ENCODE assay signal across 32 cellular contexts in the genomic region with DNA sequence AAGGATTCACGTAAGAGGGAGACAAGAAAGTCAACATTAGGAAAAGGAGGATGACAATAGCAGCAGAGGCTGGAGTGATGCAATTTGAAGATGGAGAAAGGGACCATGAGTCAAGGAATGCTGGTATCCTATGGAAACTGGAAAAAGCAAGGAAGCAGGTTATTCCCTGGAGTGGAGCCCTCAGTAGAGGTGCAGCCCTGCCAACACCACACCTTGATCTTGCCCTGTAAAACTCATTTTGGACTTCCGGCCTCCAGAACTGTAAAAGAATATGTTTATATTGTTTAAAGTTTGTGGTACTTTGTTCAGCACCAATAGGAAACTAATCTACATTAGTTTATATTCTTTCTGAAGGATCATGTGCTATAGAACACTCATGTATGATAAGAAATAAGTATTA. TPM values are rescaled to one million over a fixed set of nuclear protein-coding genes. Genes with fewer than 3 reads are reported as not detected.
"Had no signal": no experiment of that assay in that cellular context is flagged by ENCODE, and none has a peak within 500 bp of the region (broad histone marks: within the 10 kb centered on the region; RNA-seq: fewer than 3 reads in every experiment).

No MANE protein-coding gene starts in this region.

- H3K27ac ChIP-seq: ascending aorta, VCaP had no signal

- H3K4me1 ChIP-seq: ascending aorta had no signal

- H3K36me3 ChIP-seq: ascending aorta had no signal

- DNase-seq: activated B cell treated with CpG ODN at 0.5 μM for 24 hours; activated CD4-positive, alpha-beta memory T cell treated with anti-CD3 and anti-CD28 coated beads for 36 hours; activated CD4-positive, alpha-beta T cell treated with anti-CD3 and anti-CD28 coated beads for 4 hours; activated CD4-positive, alpha-beta T cell treated with anti-CD3 and anti-CD28 coated beads, Interleukin-2, amount 10 ng/mL, durations not matched to agents 24 days and 14 days; activated CD4-positive, alpha-beta T cell treated with anti-CD3 and anti-CD28 coated beads, Interleukin-2, amount 50 U/mL, for 1 hour; activated CD4-positive, alpha-beta T cell treated with anti-CD3 and anti-CD28 coated beads, Interleukin-2, amount 50 U/mL, for 4 hours; activated CD4-positive, CD25-positive, alpha-beta regulatory T cell treated with anti-CD3 and anti-CD28 coated beads, Interleukin-2, amount 50 U/mL, for 72 hours; activated CD8-positive, alpha-beta memory T cell treated with anti-CD3 and anti-CD28 coated beads for 24 hours; activated CD8-positive, alpha-beta memory T cell treated with anti-CD3 and anti-CD28 coated beads, Interleukin-2, amount 10 ng/mL, durations not matched to agents 7 days and 5 days; activated CD8-positive, alpha-beta memory T cell treated with anti-CD3 and anti-CD28 coated beads, Interleukin-2, amount 50 U/mL, for 48 hours; activated CD8-positive, alpha-beta T cell treated with anti-CD3 and anti-CD28 coated beads for 36 hours; activated effector memory CD4-positive, alpha-beta T cell treated with Interleukin-2 at 50 U/mL for 16 hours; activated gamma-delta T cell; activated naive CD4-positive, alpha-beta T cell treated with anti-CD3 and anti-CD28 coated beads, Interleukin-2, amount 10 ng/mL, durations not matched to agents 7 days and 5 days; activated naive CD4-positive, alpha-beta T cell treated with Interleukin-2 at 50 U/mL for 16 hours; activated naive CD8-positive, alpha-beta T cell treated with anti-CD3 and anti-CD28 coated beads, Interleukin-2, amount 10 ng/mL, durations not matched to agents 7 days and 5 days; activated naive CD8-positive, alpha-beta T cell treated with anti-CD3 and anti-CD28 coated beads, Interleukin-2, amount 50 U/mL, for 24 hours; activated T-cell treated with anti-CD3 and anti-CD28 coated beads, Interleukin-2, amount 50 U/mL, for 24 hours; activated T-cell treated with anti-CD3 and anti-CD28 coated beads, Interleukin-2, amount 50 U/mL, for 48 hours; amygdala; anterior cingulate cortex; central memory CD4-positive, alpha-beta T cell; T-cell; T-helper 2 cell; T-helper 9 cell had no signal

- H3K27me3 ChIP-seq: ascending aorta had no signal

- ATAC-seq: activated CD8-positive, alpha-beta memory T cell treated with anti-CD3 and anti-CD28 coated beads, Interleukin-2, amount 10 ng/mL, durations not matched to agents 7 days and 5 days; activated CD8-positive, alpha-beta T cell treated with anti-CD3 and anti-CD28 coated beads for 36 hours; activated naive CD8-positive, alpha-beta T cell treated with anti-CD3 and anti-CD28 coated beads, Interleukin-2, amount 50 U/mL, for 24 hours; T-cell had no signal

- H3K4me3 ChIP-seq: ascending aorta had no signal

- H3K9me3 ChIP-seq: ascending aorta had no signal

- FAIRE-seq: TTC549 had no signal

RNA-seq across cellular contexts. Expression of gene CLDN17, which starts 19.6 kb away (rescaled TPM):
- total RNA-seq: activated B cell treated with CpG ODN at 0.5 μM for 24 hours; activated CD4-positive, alpha-beta memory T cell treated with anti-CD3 and anti-CD28 coated beads for 36 hours; activated CD4-positive, alpha-beta T cell treated with anti-CD3 and anti-CD28 coated beads, Interleukin-2, amount 10 ng/mL, durations not matched to agents 24 days and 14 days; activated CD8-positive, alpha-beta memory T cell treated with anti-CD3 and anti-CD28 coated beads, Interleukin-2, amount 10 ng/mL, durations not matched to agents 7 days and 5 days; activated CD8-positive, alpha-beta T cell treated with anti-CD3 and anti-CD28 coated beads for 36 hours; activated naive CD8-positive, alpha-beta T cell treated with anti-CD3 and anti-CD28 coated beads, Interleukin-2, amount 10 ng/mL, durations not matched to agents 7 days and 5 days; activated T-helper 2 cell treated with anti-CD3 and anti-CD28 coated beads, Interferon-gamma antibody, Interleukin-2, Interleukin-4, amounts not matched to agents 10 μg/mL and 5 μg/mL and 100 μg/mL, durations not matched to agents 14 hours and 24 hours and 36 hours; ascending aorta; cardiac septum; chondrocyte; T-cell had no signal
- polyA plus RNA-seq: adipose tissue had no signal

RNA-seq across cellular contexts. Expression of gene CLDN8, which starts 29.7 kb away (rescaled TPM):
- total RNA-seq: activated B cell treated with CpG ODN at 0.5 μM for 24 hours; activated CD4-positive, alpha-beta memory T cell treated with anti-CD3 and anti-CD28 coated beads for 36 hours; activated CD4-positive, alpha-beta T cell treated with anti-CD3 and anti-CD28 coated beads, Interleukin-2, amount 10 ng/mL, durations not matched to agents 24 days and 14 days; activated CD8-positive, alpha-beta memory T cell treated with anti-CD3 and anti-CD28 coated beads, Interleukin-2, amount 10 ng/mL, durations not matched to agents 7 days and 5 days; activated CD8-positive, alpha-beta T cell treated with anti-CD3 and anti-CD28 coated beads for 36 hours; activated naive CD8-positive, alpha-beta T cell treated with anti-CD3 and anti-CD28 coated beads, Interleukin-2, amount 10 ng/mL, durations not matched to agents 7 days and 5 days; activated T-helper 2 cell treated with anti-CD3 and anti-CD28 coated beads, Interferon-gamma antibody, Interleukin-2, Interleukin-4, amounts not matched to agents 10 μg/mL and 5 μg/mL and 100 μg/mL, durations not matched to agents 14 hours and 24 hours and 36 hours; ascending aorta; cardiac septum; chondrocyte; T-cell had no signal
